12 cellular contexts compared by ENCODE assay signal in the genomic region with DNA sequence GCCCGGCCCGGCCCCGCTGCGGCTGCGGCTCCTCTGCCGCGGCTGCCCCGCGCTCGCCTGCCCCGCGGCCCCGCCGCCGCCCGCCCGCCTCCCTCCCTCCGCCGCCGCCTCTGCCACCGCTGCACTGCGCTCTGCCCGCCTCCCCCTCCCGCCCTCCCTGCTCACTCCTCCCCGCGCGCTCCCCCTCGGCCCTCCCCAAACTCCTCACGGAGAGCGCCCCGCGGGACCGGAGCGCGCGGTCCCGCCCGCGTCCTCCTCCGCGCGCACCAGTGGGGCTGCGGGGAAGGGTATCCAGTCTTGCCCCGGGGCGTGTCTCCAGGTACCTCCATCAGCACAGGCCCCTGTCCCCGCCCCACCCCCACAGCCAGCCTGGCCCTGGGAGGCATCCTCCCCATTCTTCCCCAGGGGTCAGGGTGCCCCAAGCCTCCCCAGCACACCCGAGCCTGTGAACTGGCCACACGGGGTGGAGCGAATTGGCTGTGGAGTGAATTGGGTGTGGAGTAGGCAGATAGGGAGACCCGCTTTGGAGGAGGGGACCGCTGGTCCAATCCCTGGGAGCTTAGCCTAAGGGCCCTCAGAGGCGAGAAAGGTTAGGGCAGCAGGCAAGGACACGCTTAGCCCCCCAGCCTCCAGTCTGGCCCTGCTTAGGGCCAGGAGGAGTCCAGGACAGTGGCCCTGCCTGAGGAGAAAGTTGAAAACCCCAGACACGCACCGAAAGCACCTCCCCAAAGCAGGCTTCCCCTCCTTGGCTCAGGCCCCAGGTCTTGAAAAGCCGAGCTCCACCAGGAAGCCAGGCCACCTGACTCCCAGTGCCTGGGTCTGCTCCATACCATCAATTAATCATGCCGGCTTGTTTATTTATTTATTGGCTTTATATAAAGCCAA.
A peak's percentile ranks its signal among the peaks of the same experiment; 100 is the strongest.
DNase-seq lines count a peak whose midpoint lies in the region; ATAC-seq and TF ChIP-seq lines count a peak whose summit lies in the region.
"Had no signal": no experiment of that assay in that cellular context is flagged by ENCODE, and none has a peak within 500 bp of the region (broad histone marks: within the 10 kb centered on the region; RNA-seq: fewer than 3 reads in every experiment).

No MANE protein-coding gene starts in this region.

- H3K4me3 Mint-ChIP-seq in activated T-cell treated with anti-CD3 and anti-CD28 coated beads, Interleukin-2, amount 50 U/mL, for 4 hours, result no peak overlapping the region
- H3K4me3 Mint-ChIP-seq in activated T-cell treated with anti-CD3 and anti-CD28 coated beads, Interleukin-2, amount 50 U/mL, for 24 hours, result no peak overlapping the region
- peak overlapping the region; percentile 61 for H3K4me3 Mint-ChIP-seq in WTC11
- peak overlapping the region in 1 of 7 donors; percentile 14 for H3K4me3 Mint-ChIP-seq in CD8-positive, alpha-beta memory T cell
- peak overlapping the region in 1 of 2 donors; percentile 42 for H3K4me3 Mint-ChIP-seq in activated T-cell treated with anti-CD3 and anti-CD28 coated beads, Interleukin-2, amount 50 U/mL, for 72 hours
- H3K4me3 Mint-ChIP-seq: activated naive CD4-positive, alpha-beta T cell treated with anti-CD3 and anti-CD28 coated beads for 36 hours had no signal

- H3K36me3 ChIP-seq in iPS-20b (ENCODE audit: insufficient read depth, low read depth, low read length), result no peaks in the 10 kb centered on the region
- H3K36me3 ChIP-seq in suprapubic skin, result no peaks in the 10 kb centered on the region
- no peaks in the 10 kb centered on the region for H3K36me3 ChIP-seq in CD8-positive, alpha-beta memory T cell (ENCODE audit: insufficient read depth, low read length)
- H3K36me3 ChIP-seq: SJSA1 had no signal

- WGBS in suprapubic skin, result 12% methylated on average over 11 of the region's 57 CpGs

- no peak overlapping the region for H3K27ac ChIP-seq in iPS-20b (ENCODE audit: low read length)
- no peak overlapping the region for H3K27ac ChIP-seq in suprapubic skin
- no peak overlapping the region for H3K27ac ChIP-seq in CD8-positive, alpha-beta memory T cell (ENCODE audit: low read depth, low read length)
- H3K27ac ChIP-seq: SJSA1 had no signal

- DNase-seq in activated T-cell treated with anti-CD3 and anti-CD28 coated beads, Interleukin-2, amount 50 U/mL, for 4 hours, result no peak
- no peak for DNase-seq in activated T-cell treated with anti-CD3 and anti-CD28 coated beads, Interleukin-2, amount 50 U/mL, for 24 hours
- DNase-seq in WTC11 (ENCODE audit: low spot score) (peak; percentile 23), suprapubic skin (ENCODE audit: low spot score in 2 of 2) (no peak)
- no peak for DNase-seq in CD8-positive, alpha-beta memory T cell
- no peak for DNase-seq in activated T-cell treated with anti-CD3 and anti-CD28 coated beads, Interleukin-2, amount 50 U/mL, for 72 hours
- DNase-seq: activated naive CD4-positive, alpha-beta T cell treated with anti-CD3 and anti-CD28 coated beads for 36 hours; COR-L47 had no signal

- no peak for TF ChIP-seq POLR2A in suprapubic skin (IDR thresholded peaks at IDR 0.05)

- ATAC-seq in activated T-cell treated with anti-CD3 and anti-CD28 coated beads, Interleukin-2, amount 50 U/mL, for 4 hours, result peak; percentile 35 to 47
- ATAC-seq in WTC11 (peak; percentile 7), GM19023 (IDR thresholded peaks at IDR 0.05; ENCODE audit: unreplicated experiment) (no peak)
- no peak for ATAC-seq in activated T-cell treated with anti-CD3 and anti-CD28 coated beads, Interleukin-2, amount 50 U/mL, for 72 hours (replicated peaks in 1 of 2)

- no peak for TF ChIP-seq EP300 in suprapubic skin (IDR thresholded peaks at IDR 0.05)

- H3K4me1 ChIP-seq in iPS-20b (ENCODE audit: insufficient read depth, low read length) (0 out of 2 replicates have a peak, but pooled peaks cover 4% of the 10 kb centered on the region), suprapubic skin (peaks cover 7% of the 10 kb centered on the region)
- no peaks in the 10 kb centered on the region for H3K4me1 ChIP-seq in CD8-positive, alpha-beta memory T cell (ENCODE audit: insufficient read depth, low read length)
- H3K4me1 ChIP-seq: SJSA1 had no signal

- no peak overlapping the region for H3K27ac Mint-ChIP-seq in activated T-cell treated with anti-CD3 and anti-CD28 coated beads, Interleukin-2, amount 50 U/mL, for 24 hours
- H3K27ac Mint-ChIP-seq in WTC11, result no peak overlapping the region
- H3K27ac Mint-ChIP-seq in CD8-positive, alpha-beta memory T cell, result no peak overlapping the region
- H3K27ac Mint-ChIP-seq in activated T-cell treated with anti-CD3 and anti-CD28 coated beads, Interleukin-2, amount 50 U/mL, for 72 hours, result no peak overlapping the region
- H3K27ac Mint-ChIP-seq: activated naive CD4-positive, alpha-beta T cell treated with anti-CD3 and anti-CD28 coated beads for 36 hours had no signal

- no peaks in the 10 kb centered on the region for H3K36me3 Mint-ChIP-seq in activated T-cell treated with anti-CD3 and anti-CD28 coated beads, Interleukin-2, amount 50 U/mL, for 4 hours (ENCODE audit: insufficient read depth)
- H3K36me3 Mint-ChIP-seq in activated T-cell treated with anti-CD3 and anti-CD28 coated beads, Interleukin-2, amount 50 U/mL, for 24 hours (ENCODE audit: low read depth), result no peaks in the 10 kb centered on the region
- no peaks in the 10 kb centered on the region for H3K36me3 Mint-ChIP-seq in WTC11
- no peaks in the 10 kb centered on the region for H3K36me3 Mint-ChIP-seq in CD8-positive, alpha-beta memory T cell
- H3K36me3 Mint-ChIP-seq in activated T-cell treated with anti-CD3 and anti-CD28 coated beads, Interleukin-2, amount 50 U/mL, for 72 hours (ENCODE audit: insufficient read depth in 2 of 2), result no peaks in the 10 kb centered on the region

- CTCF ChIA-PET in WTC11 (lab: Charles Lee), result interaction anchor here (0.8 to 2.4 kb wide), 8 partner anchors 20 to 387 kb away, joined by 3 to 17 read pairs (median 4); a partner anchor contains a TSS
- CTCF ChIA-PET in CD8-positive, alpha-beta memory T cell (lab: Charles Lee), result no interaction called here

- peaks cover 7% of the 10 kb centered on the region for H3K4me1 Mint-ChIP-seq in activated T-cell treated with anti-CD3 and anti-CD28 coated beads, Interleukin-2, amount 50 U/mL, for 4 hours (ENCODE audit: low read depth)
- peaks cover 8% of the 10 kb centered on the region for H3K4me1 Mint-ChIP-seq in activated T-cell treated with anti-CD3 and anti-CD28 coated beads, Interleukin-2, amount 50 U/mL, for 24 hours (ENCODE audit: low read depth)
- H3K4me1 Mint-ChIP-seq in WTC11, result peaks cover 20% of the 10 kb centered on the region
- peaks cover 0 to 8% (median 6%) of the 10 kb centered on the region in 3 donors for H3K4me1 Mint-ChIP-seq in CD8-positive, alpha-beta memory T cell
- H3K4me1 Mint-ChIP-seq in activated T-cell treated with anti-CD3 and anti-CD28 coated beads, Interleukin-2, amount 50 U/mL, for 72 hours (ENCODE audit: low read depth), result peaks cover 5% of the 10 kb centered on the region

- no peaks in the 10 kb centered on the region for H3K9me3 Mint-ChIP-seq in activated T-cell treated with anti-CD3 and anti-CD28 coated beads, Interleukin-2, amount 50 U/mL, for 4 hours
- no peaks in the 10 kb centered on the region for H3K9me3 Mint-ChIP-seq in activated T-cell treated with anti-CD3 and anti-CD28 coated beads, Interleukin-2, amount 50 U/mL, for 24 hours
- H3K9me3 Mint-ChIP-seq in WTC11, result no peaks in the 10 kb centered on the region
- H3K9me3 Mint-ChIP-seq in CD8-positive, alpha-beta memory T cell, result peaks cover 0 to 3% (median 0%) of the 10 kb centered on the region in 5 donors
- no peaks in the 10 kb centered on the region for H3K9me3 Mint-ChIP-seq in activated T-cell treated with anti-CD3 and anti-CD28 coated beads, Interleukin-2, amount 50 U/mL, for 72 hours
- H3K9me3 Mint-ChIP-seq: activated naive CD4-positive, alpha-beta T cell treated with anti-CD3 and anti-CD28 coated beads for 36 hours had no signal

- H3K27me3 ChIP-seq in iPS-20b (ENCODE audit: insufficient read depth, low read length), result peaks cover 78% of the 10 kb centered on the region
- peaks cover 98% of the 10 kb centered on the region for H3K27me3 ChIP-seq in suprapubic skin
- peaks cover 25% of the 10 kb centered on the region for H3K27me3 ChIP-seq in CD8-positive, alpha-beta memory T cell (ENCODE audit: insufficient read depth, low read length, poor library complexity, severe bottlenecking)

- no peaks in the 10 kb centered on the region for H3K9me3 ChIP-seq in iPS-20b (ENCODE audit: insufficient read depth, low read depth, low read length)
- H3K9me3 ChIP-seq in suprapubic skin, result no peaks in the 10 kb centered on the region
- no peaks in the 10 kb centered on the region for H3K9me3 ChIP-seq in CD8-positive, alpha-beta memory T cell (ENCODE audit: low read length)
- H3K9me3 ChIP-seq: SJSA1 had no signal

- POLR2A ChIA-PET in WTC11 (lab: Charles Lee), result no interaction called here
- POLR2A ChIA-PET in CD8-positive, alpha-beta memory T cell (lab: Charles Lee), result no interaction called here

- no peak overlapping the region for H3K9ac ChIP-seq in iPS-20b (ENCODE audit: low read depth, low read length)

- peaks cover 69% of the 10 kb centered on the region for H3K27me3 Mint-ChIP-seq in activated T-cell treated with anti-CD3 and anti-CD28 coated beads, Interleukin-2, amount 50 U/mL, for 4 hours (ENCODE audit: low read depth)
- peaks cover 88% of the 10 kb centered on the region for H3K27me3 Mint-ChIP-seq in activated T-cell treated with anti-CD3 and anti-CD28 coated beads, Interleukin-2, amount 50 U/mL, for 24 hours
- peaks cover 77% of the 10 kb centered on the region for H3K27me3 Mint-ChIP-seq in WTC11 (ENCODE audit: low read depth)
- peaks cover 50 to 80% of the 10 kb centered on the region in 2 donors for H3K27me3 Mint-ChIP-seq in CD8-positive, alpha-beta memory T cell
- peaks cover 81% of the 10 kb centered on the region for H3K27me3 Mint-ChIP-seq in activated T-cell treated with anti-CD3 and anti-CD28 coated beads, Interleukin-2, amount 50 U/mL, for 72 hours (ENCODE audit: low read depth)

- H3K4me3 ChIP-seq in iPS-20b (ENCODE audit: low read length) (peak overlapping the region; percentile 57; the same call in 1 of the 2 replicates), suprapubic skin (peak overlapping the region; percentile 36)
- no peak overlapping the region for H3K4me3 ChIP-seq in CD8-positive, alpha-beta memory T cell (ENCODE audit: low read length)
- H3K4me3 ChIP-seq: lung, SJSA1 had no signal

- TF ChIP-seq CTCF in WTC11 (IDR thresholded peaks at IDR 0.05), result no peak
- no peak for TF ChIP-seq CTCF in suprapubic skin (IDR thresholded peaks at IDR 0.05)

TF ChIP-seq in WTC11, 78 proteins besides CTCF, POLR2A, EP300 and RAD21 (continues in another document):
- TF ChIP-seq, protein P1, sequence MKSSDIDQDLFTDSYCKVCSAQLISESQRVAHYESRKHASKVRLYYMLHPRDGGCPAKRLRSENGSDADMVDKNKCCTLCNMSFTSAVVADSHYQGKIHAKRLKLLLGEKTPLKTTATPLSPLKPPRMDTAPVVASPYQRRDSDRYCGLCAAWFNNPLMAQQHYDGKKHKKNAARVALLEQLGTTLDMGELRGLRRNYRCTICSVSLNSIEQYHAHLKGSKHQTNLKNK (CRISPR knock-in tag; IDR thresholded peaks at IDR 0.05), result no peak
- no peak for TF ChIP-seq ZNF232 (CRISPR knock-in tag; IDR thresholded peaks at IDR 0.05)

Comparison
In these comparisons a context has a peak if more than half of its experiments do, and no peak if none do; other contexts are left out.
1. ATAC-seq: peak in activated T-cell treated with anti-CD3 and anti-CD28 coated beads, Interleukin-2, amount 50 U/mL, for 4 hours (2 of 2) and WTC11 (single experiment); none in GM19023 (single experiment) and activated T-cell treated with anti-CD3 and anti-CD28 coated beads, Interleukin-2, amount 50 U/mL, for 72 hours (0 of 2).